11 cellular contexts compared by ENCODE assay signal in the genomic region with DNA sequence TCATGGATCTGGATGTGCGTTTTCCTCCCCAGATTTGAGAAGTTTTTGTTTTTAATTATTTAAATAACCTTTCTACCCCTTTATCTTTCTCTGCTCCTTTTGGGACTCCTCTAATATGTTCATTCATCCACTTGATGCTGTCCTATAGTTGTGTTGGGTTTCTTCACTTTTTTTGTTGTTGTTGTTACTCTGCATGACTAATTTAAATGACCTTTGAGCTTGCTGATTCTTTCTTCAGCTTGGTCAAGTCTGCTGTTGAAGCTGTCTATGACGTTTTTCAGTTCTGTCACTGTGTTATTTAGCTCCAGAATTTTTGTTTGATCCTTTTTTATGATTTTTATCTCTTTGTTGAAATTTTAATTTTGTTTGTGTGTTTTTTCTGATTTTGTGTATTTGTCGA.
"Had no signal": no experiment of that assay in that cellular context is flagged by ENCODE, and none has a peak within 500 bp of the region (broad histone marks: within the 10 kb centered on the region; RNA-seq: fewer than 3 reads in every experiment).

No MANE protein-coding gene starts in this region.

- H2AFZ ChIP-seq: GM23248, GM23338 had no signal

- H3K9ac ChIP-seq: GM23248 had no signal

- H3K4me1 ChIP-seq: HAP-1 had no signal

- H3K27ac ChIP-seq: GM23248 had no signal

- H3K4me3 ChIP-seq: GM23248, GM23338, HAP-1 had no signal

- FAIRE-seq: H1, H54 had no signal

- H3K9me3 ChIP-seq: HAP-1 had no signal

- H3K36me3 ChIP-seq: HAP-1 had no signal

- DNase-seq: GM23248, GOT3, H7, H9, HCEC 1CT, HFFc6 had no signal

- ATAC-seq: GM23338, HCT116 had no signal

- H3K4me2 ChIP-seq: GM23338 had no signal
